In genomic region chr1:18738617-18739016, GRCh38 we compare ENCODE assay signal across 19 cellular contexts.
DNase-seq lines count a peak whose midpoint lies in the region; ATAC-seq and TF ChIP-seq lines count a peak whose summit lies in the region.
"Had no signal": no experiment of that assay in that cellular context is flagged by ENCODE, and none has a peak within 500 bp of the region (broad histone marks: within the 10 kb centered on the region; RNA-seq: fewer than 3 reads in every experiment).

No MANE protein-coding gene starts in this region.

- no peaks in the 10 kb centered on the region for H3K36me3 ChIP-seq in upper lobe of right lung
- H3K36me3 ChIP-seq: BLaER1 treated with 17β-estradiol and CSF1 and Interleukin-3, amounts not matched to agents 10 nM and 100 nM had no signal

- H3K9me3 Mint-ChIP-seq in CD14-positive monocyte (peaks cover 0 to 3% (median 0%) of the 10 kb centered on the region in 7 donors), WTC11 (no peaks in the 10 kb centered on the region)
- H3K9me3 Mint-ChIP-seq: CD8-positive, alpha-beta memory T cell; H9 had no signal

- no peak overlapping the region for H3K4me3 ChIP-seq in upper lobe of right lung
- H3K4me3 ChIP-seq: BLaER1 treated with 17β-estradiol and CSF1 and Interleukin-3, amounts not matched to agents 10 nM and 100 nM; GM12878 had no signal

- no peak overlapping the region for H3K27ac ChIP-seq in upper lobe of right lung
- H3K27ac ChIP-seq: BLaER1 treated with 17β-estradiol and CSF1 and Interleukin-3, amounts not matched to agents 10 nM and 100 nM had no signal

- no peaks in the 10 kb centered on the region for H3K4me1 ChIP-seq in upper lobe of right lung
- H3K4me1 ChIP-seq: BLaER1 treated with 17β-estradiol and CSF1 and Interleukin-3, amounts not matched to agents 10 nM and 100 nM had no signal

- ATAC-seq in WTC11: no peak
- no peak for ATAC-seq in upper lobe of right lung
- no peak for ATAC-seq in HG03039 (IDR thresholded peaks at IDR 0.05; ENCODE audit: unreplicated experiment)
- ATAC-seq: GM12878 had no signal

- H3K36me3 Mint-ChIP-seq in CD14-positive monocyte (no peaks in the 10 kb centered on the region), WTC11 (no peaks in the 10 kb centered on the region)
- H3K36me3 Mint-ChIP-seq: CD4-positive, CD25-positive, alpha-beta regulatory T cell; CD8-positive, alpha-beta memory T cell had no signal

- peak; percentile 10 for DNase-seq in CD14-positive monocyte (ENCODE audit: low spot score)
- no peak for DNase-seq in WTC11 (ENCODE audit: low spot score)
- DNase-seq in mesenteric fat pad (ENCODE audit: low spot score): peak; percentile 14
- peak; percentile 26 for DNase-seq in upper lobe of right lung
- DNase-seq in NCI-H1092 treated with DMSO at 0.1 percent for 48 hours (lab: John Stamatoyannopoulos, UW): no peak
- DNase-seq in SKM-1 (lab: John Stamatoyannopoulos, UW; ENCODE audit: unreplicated experiment): no peak
- DNase-seq: CD4-positive, CD25-positive, alpha-beta regulatory T cell; CD8-positive, alpha-beta memory T cell; COR-L47; DMS 273 treated with DMSO at 0.1 percent for 48 hours; DMS53; DND-41; EL; GOT3; H9 had no signal

- POLR2A ChIA-PET in WTC11 (lab: Charles Lee): no interaction called here

- no peaks in the 10 kb centered on the region for H3K9me3 ChIP-seq in upper lobe of right lung
- H3K9me3 ChIP-seq: BLaER1 treated with 17β-estradiol and CSF1 and Interleukin-3, amounts not matched to agents 10 nM and 100 nM had no signal

- intact Hi-C loops in CD14-positive monocyte (cut with micrococcal nuclease) (no loop called here), upper lobe of right lung (cut with DNase I) (no loop called here)

- H3K4me3 Mint-ChIP-seq in CD14-positive monocyte (no peak overlapping the region), WTC11 (no peak overlapping the region)
- H3K4me3 Mint-ChIP-seq: B cell; CD4-positive, CD25-positive, alpha-beta regulatory T cell; CD8-positive, alpha-beta memory T cell; H9 had no signal

- H3K27me3 Mint-ChIP-seq in CD14-positive monocyte (ENCODE audit: low read depth in 3 of 3): peaks cover 5 to 10% (median 7%) of the 10 kb centered on the region in 3 donors
- H3K27me3 Mint-ChIP-seq in WTC11 (ENCODE audit: low read depth): peaks cover 11% of the 10 kb centered on the region

- CTCF ChIA-PET in WTC11 (lab: Charles Lee): interaction anchor here (0.7 to 1.6 kb wide), 3 partner anchors 35 to 141 kb away, joined by 3 to 6 read pairs (median 4); no protein-coding TSS in a partner anchor

- H3K27ac Mint-ChIP-seq in CD14-positive monocyte (no peak overlapping the region), WTC11 (no peak overlapping the region)
- H3K27ac Mint-ChIP-seq: B cell; CD4-positive, CD25-positive, alpha-beta regulatory T cell had no signal

- H3K4me1 Mint-ChIP-seq in CD14-positive monocyte (no peaks in the 10 kb centered on the region), WTC11 (peaks cover 3% of the 10 kb centered on the region; the same call in 1 of the 2 replicates)
- H3K4me1 Mint-ChIP-seq: B cell; CD4-positive, CD25-positive, alpha-beta regulatory T cell; CD8-positive, alpha-beta memory T cell had no signal

- no peak for TF ChIP-seq CTCF in CD14-positive monocyte (IDR thresholded peaks at IDR 0.05)
- TF ChIP-seq CTCF in WTC11 (IDR thresholded peaks at IDR 0.05): no peak
- TF ChIP-seq CTCF in upper lobe of right lung (IDR thresholded peaks at IDR 0.05): no peak

- peaks cover 41% of the 10 kb centered on the region for H3K27me3 ChIP-seq in upper lobe of right lung
- H3K27me3 ChIP-seq: BLaER1 treated with 17β-estradiol and CSF1 and Interleukin-3, amounts not matched to agents 10 nM and 100 nM had no signal

TF ChIP-seq in WTC11, 78 proteins besides CTCF, POLR2A, EP300 and RAD21:
- TF ChIP-seq MAX (CRISPR knock-in tag; IDR thresholded peaks at IDR 0.05) (no peak), GTF2I (CRISPR knock-in tag; conservative IDR thresholded peaks at IDR 0.05) (peak; percentile 80; the same call in 1 of the 2 replicates)
TF ChIP-seq in WTC11: peak in this region for 1.

Comparison
In these comparisons a context has a peak if more than half of its experiments do, and no peak if none do; other contexts are left out.
1. DNase-seq: peak in CD14-positive monocyte (single experiment), mesenteric fat pad (single experiment) and upper lobe of right lung (single experiment); none in WTC11 (single experiment), NCI-H1092 treated with DMSO at 0.1 percent for 48 hours (single experiment) and SKM-1 (single experiment).